21 cellular contexts compared by ENCODE assay signal in genomic region chr5:44665101-44665701, GRCh38.
DNase-seq lines count a peak whose midpoint lies in the region; ATAC-seq, FAIRE-seq and TF ChIP-seq lines count a peak whose summit lies in the region.
"Had no signal": no experiment of that assay in that cellular context is flagged by ENCODE, and none has a peak within 500 bp of the region (broad histone marks: within the 10 kb centered on the region; RNA-seq: fewer than 3 reads in every experiment).

No MANE protein-coding gene starts in this region.

- TF ChIP-seq CTCF in AG10803 (conservative IDR thresholded peaks at IDR 0.05; ENCODE audit: low read length) (no peak), astrocyte (IDR thresholded peaks at IDR 0.05; ENCODE audit: insufficient read depth, low read depth, low read length) (no peak), GM23338 (conservative IDR thresholded peaks at IDR 0.05; ENCODE audit: low read depth in 2 of 2) (no peak)

- H3K36me3 ChIP-seq in astrocyte (ENCODE audit: insufficient read depth, low read length) (no peaks in the 10 kb centered on the region), GM23338 (ENCODE audit: insufficient read depth) (no peaks in the 10 kb centered on the region)
- H3K36me3 ChIP-seq: neutrophil, upper lobe of left lung had no signal

- peaks cover 2% of the 10 kb centered on the region for H3K9me3 ChIP-seq in astrocyte (ENCODE audit: insufficient read depth, low read depth, low read length)
- H3K9me3 ChIP-seq: neutrophil, upper lobe of left lung had no signal

- no peaks in the 10 kb centered on the region for H3K9me2 ChIP-seq in GM23338 (ENCODE audit: insufficient read depth)

- no peaks in the 10 kb centered on the region for H3K4me1 ChIP-seq in astrocyte (ENCODE audit: insufficient read depth, low read length)
- H3K4me1 ChIP-seq in GM23338 (ENCODE audit: insufficient read depth) = no peaks in the 10 kb centered on the region
- H3K4me1 ChIP-seq: upper lobe of left lung had no signal

- H3K4me3 ChIP-seq in AG10803 (ENCODE audit: low read length) = no peak overlapping the region
- H3K4me3 ChIP-seq in astrocyte (ENCODE audit: insufficient read depth, low read depth, low read length) = no peak overlapping the region
- no peak overlapping the region for H3K4me3 ChIP-seq in GM23338
- H3K4me3 ChIP-seq: upper lobe of left lung had no signal

- H3K4me2 ChIP-seq in astrocyte (ENCODE audit: low read length) (no peak overlapping the region), GM23338 (no peak overlapping the region)

- no peaks in the 10 kb centered on the region for H3K36me3 Mint-ChIP-seq in astrocyte (ENCODE audit: low read depth, unreplicated experiment)
- H3K36me3 Mint-ChIP-seq in GM23338 (ENCODE audit: low read depth) = peaks cover 11% of the 10 kb centered on the region; the same call in 2 of the 3 replicates

- H3K9me3 Mint-ChIP-seq in astrocyte (ENCODE audit: unreplicated experiment) (no peaks in the 10 kb centered on the region), GM23338 (peaks cover 21% of the 10 kb centered on the region)

- H4K20me1 ChIP-seq in astrocyte (ENCODE audit: insufficient read depth, low read length) (no peaks in the 10 kb centered on the region), GM23338 (replicated peaks; ENCODE audit: insufficient read depth) (no peaks in the 10 kb centered on the region)

- no peaks in the 10 kb centered on the region for H3K79me2 ChIP-seq in astrocyte (ENCODE audit: insufficient read depth, low read length)
- H3K79me2 ChIP-seq in GM23338 (replicated peaks; ENCODE audit: insufficient read depth) = no peaks in the 10 kb centered on the region

- H2AFZ ChIP-seq in astrocyte (ENCODE audit: low read depth, low read length) (no peak overlapping the region), GM23338 (no peak overlapping the region)

- H3K27me3 Mint-ChIP-seq in astrocyte (ENCODE audit: low read depth, unreplicated experiment) (no peaks in the 10 kb centered on the region), GM23338 (ENCODE audit: insufficient read depth, low read depth, poor library complexity) (no peaks in the 10 kb centered on the region)

- H3K4me3 Mint-ChIP-seq in astrocyte (ENCODE audit: unreplicated experiment) = no peak overlapping the region
- no peak overlapping the region for H3K4me3 Mint-ChIP-seq in GM23338

- DNase-seq in AG10803 (ENCODE audit: low read depth) = peak; percentile 12
- peak; percentile 87 for DNase-seq in HPDE6-E6E7 (ENCODE audit: extremely low spot score)
- DNase-seq in astrocyte (ENCODE audit: low read depth) = peak; percentile 1
- DNase-seq in mesenteric fat pad (ENCODE audit: low spot score) = peak; percentile 81
- DNase-seq in GM23338 (ENCODE audit: low spot score) = no peak
- no peak for DNase-seq in NCI-H1417 (lab: John Stamatoyannopoulos, UW)
- no peak for DNase-seq in stimulated activated CD4-positive, alpha-beta T cell treated with anti-CD3 and anti-CD28 coated beads, Interleukin-12 subunit alpha, Interleukin-12 subunit beta, amount 100 ng/mL, for 4 hours
- DNase-seq: activated CD4-positive, CD25-positive, alpha-beta regulatory T cell; activated CD8-positive, alpha-beta memory T cell treated with anti-CD3 and anti-CD28 coated beads for 24 hours; head of caudate nucleus; midbrain; MM.1S; NCI-H2107; T-helper 1 cell had no signal

- no peak for FAIRE-seq in astrocyte (lab: Jason Lieb, UNC)
- FAIRE-seq: colon, keratinocyte had no signal

- H3K27ac ChIP-seq in astrocyte (ENCODE audit: low read depth, low read length) = no peak overlapping the region
- no peak overlapping the region for H3K27ac ChIP-seq in GM23338 (ENCODE audit: low read depth)
- H3K27ac ChIP-seq: neutrophil, upper lobe of left lung had no signal

- H3K9ac ChIP-seq in astrocyte (ENCODE audit: low read length) = no peak overlapping the region

- ATAC-seq in GM23338 (no peak), HG02938 (IDR thresholded peaks at IDR 0.05; ENCODE audit: unreplicated experiment) (no peak)
- ATAC-seq: sciatic nerve had no signal

- H3K27me3 ChIP-seq in astrocyte (ENCODE audit: insufficient read depth, low read length) (no peaks in the 10 kb centered on the region), GM23338 (ENCODE audit: insufficient read depth) (no peaks in the 10 kb centered on the region)
- H3K27me3 ChIP-seq: neutrophil, upper lobe of left lung had no signal

- H3F3A ChIP-seq in GM23338 (replicated peaks; ENCODE audit: low read depth) = no peaks in the 10 kb centered on the region

- H3K27ac Mint-ChIP-seq in astrocyte (ENCODE audit: unreplicated experiment) (peak overlapping the region; percentile 79), GM23338 (no peak overlapping the region)
- H3K27ac Mint-ChIP-seq: activated T-helper 2 cell treated with anti-CD3 and anti-CD28 coated beads, Interferon-gamma antibody, Interleukin-2, Interleukin-4, amounts not matched to agents 10 μg/mL and 5 μg/mL and 100 μg/mL, durations not matched to agents 14 hours and 24 hours and 36 hours had no signal

- H3K4me1 Mint-ChIP-seq in astrocyte (ENCODE audit: low read depth, unreplicated experiment) (peaks cover 7% of the 10 kb centered on the region), GM23338 (no peaks in the 10 kb centered on the region)

TF ChIP-seq in GM23338, 12 proteins besides CTCF, POLR2A, EP300 and RAD21:
- no peak for TF ChIP-seq STAT1 (IDR thresholded peaks at IDR 0.05; ENCODE audit: unreplicated experiment)
- no peak for TF ChIP-seq ZNF114 (CRISPR knock-in tag; IDR thresholded peaks at IDR 0.05)
- no peak for TF ChIP-seq CREB1 (CRISPR knock-in tag; IDR thresholded peaks at IDR 0.05; ENCODE audit: low read depth)
- no peak for TF ChIP-seq EZH2 (IDR thresholded peaks at IDR 0.05; ENCODE audit: low read depth, unreplicated experiment)

Comparison
In these comparisons a context has a peak if more than half of its experiments do, and no peak if none do; other contexts are left out.
1. DNase-seq: peak in AG10803 (single experiment), HPDE6-E6E7 (single experiment), astrocyte (single experiment) and mesenteric fat pad (single experiment); none in GM23338 (single experiment), NCI-H1417 (0 of 3) and stimulated activated CD4-positive, alpha-beta T cell treated with anti-CD3 and anti-CD28 coated beads, Interleukin-12 subunit alpha, Interleukin-12 subunit beta, amount 100 ng/mL, for 4 hours (single experiment).